1 cellular context compared by ENCODE assay signal in genomic region chr6:38264605-38265004, GRCh38.
TF ChIP-seq lines count a peak whose summit lies in the region.

No MANE protein-coding gene starts in this region.

TF ChIP-seq in GM12878, 131 proteins besides CTCF, POLR2A, EP300 and RAD21 (continued from another document):
- TF ChIP-seq USF2 (IDR thresholded peaks at IDR 0.05; ENCODE audit: borderline replicate concordance, low read depth, low read length): no peak
- no peak for TF ChIP-seq ZBTB11 (CRISPR knock-in tag; IDR thresholded peaks at IDR 0.05)
- TF ChIP-seq CEBPZ (IDR thresholded peaks at IDR 0.05; ENCODE audit: low read depth, low read length): no peak
- TF ChIP-seq MLLT1 (IDR thresholded peaks at IDR 0.05): no peak
- 0 out of 2 replicates have a peak, but pooled peaks have one; percentile 9 for TF ChIP-seq JUNB (IDR thresholded peaks at IDR 0.05)
- TF ChIP-seq PBX3 (IDR thresholded peaks at IDR 0.05; ENCODE audit: insufficient replicate concordance, low read depth, low read length): peak; percentile 12
- TF ChIP-seq YBX1 (IDR thresholded peaks at IDR 0.05): no peak
- no peak for TF ChIP-seq E2F8 (IDR thresholded peaks at IDR 0.05; ENCODE audit: low read depth, partially characterized antibody)
- no peak for TF ChIP-seq PAX5 (IDR thresholded peaks at IDR 0.05; ENCODE audit: borderline replicate concordance, low read depth, low read length)
- TF ChIP-seq CEBPB (IDR thresholded peaks at IDR 0.05; ENCODE audit: borderline replicate concordance in 1 of 2, low read depth in 2 of 2, low read length in 2 of 2): no peak
- 0 out of 2 replicates have a peak, but pooled peaks have one; percentile 8 for TF ChIP-seq IKZF1 (conservative IDR thresholded peaks at IDR 0.05)
- no peak for TF ChIP-seq USF1 (IDR thresholded peaks at IDR 0.05; ENCODE audit: borderline replicate concordance, extremely low read length, insufficient read depth, low read depth, low read length)
- no peak for TF ChIP-seq RFX5 (IDR thresholded peaks at IDR 0.05; ENCODE audit: low read depth, low read length)
- TF ChIP-seq SMARCA5 (IDR thresholded peaks at IDR 0.05): no peak
